Comparison of ENCODE assay signal across 1 cellular context in genomic region chr16:539901-540530, GRCh38.
A peak's percentile ranks its signal among the peaks of the same experiment; 100 is the strongest.
TF ChIP-seq lines count a peak whose summit lies in the region.

No MANE protein-coding gene starts in this region.

TF ChIP-seq in IMR-90, 13 proteins besides CTCF, POLR2A, EP300 and RAD21:
- TF ChIP-seq CHD1 (IDR thresholded peaks at IDR 0.05; ENCODE audit: low read depth, low read length) = no peak
- 0 out of 2 replicates have a peak, but pooled peaks have one; percentile 32 for TF ChIP-seq BHLHE40 (IDR thresholded peaks at IDR 0.05; ENCODE audit: low read depth, low read length)
- peak; percentile 89 for TF ChIP-seq FOS (IDR thresholded peaks at IDR 0.05; ENCODE audit: low read depth, low read length)
- peak; percentile 76 for TF ChIP-seq MAZ (IDR thresholded peaks at IDR 0.05; ENCODE audit: borderline replicate concordance, low read depth, low read length)
- no peak for TF ChIP-seq ELK1 (IDR thresholded peaks at IDR 0.05; ENCODE audit: borderline replicate concordance, low read depth, low read length)
- TF ChIP-seq MAFK (IDR thresholded peaks at IDR 0.05; ENCODE audit: low read depth, low read length) = no peak
- TF ChIP-seq RFX5 (IDR thresholded peaks at IDR 0.05; ENCODE audit: low read depth, low read length) = no peak
- TF ChIP-seq USF2 (IDR thresholded peaks at IDR 0.05; ENCODE audit: low read depth, low read length) = no peak
- peak; percentile 83 for TF ChIP-seq MXI1 (IDR thresholded peaks at IDR 0.05; ENCODE audit: borderline replicate concordance, low read depth, low read length)
- peak; percentile 45; the same call in 1 of the 2 replicates for TF ChIP-seq SMC3 (IDR thresholded peaks at IDR 0.05; ENCODE audit: low read depth, low read length)
